Comparison of ENCODE assay signal across 1 cellular context in the genomic region with DNA sequence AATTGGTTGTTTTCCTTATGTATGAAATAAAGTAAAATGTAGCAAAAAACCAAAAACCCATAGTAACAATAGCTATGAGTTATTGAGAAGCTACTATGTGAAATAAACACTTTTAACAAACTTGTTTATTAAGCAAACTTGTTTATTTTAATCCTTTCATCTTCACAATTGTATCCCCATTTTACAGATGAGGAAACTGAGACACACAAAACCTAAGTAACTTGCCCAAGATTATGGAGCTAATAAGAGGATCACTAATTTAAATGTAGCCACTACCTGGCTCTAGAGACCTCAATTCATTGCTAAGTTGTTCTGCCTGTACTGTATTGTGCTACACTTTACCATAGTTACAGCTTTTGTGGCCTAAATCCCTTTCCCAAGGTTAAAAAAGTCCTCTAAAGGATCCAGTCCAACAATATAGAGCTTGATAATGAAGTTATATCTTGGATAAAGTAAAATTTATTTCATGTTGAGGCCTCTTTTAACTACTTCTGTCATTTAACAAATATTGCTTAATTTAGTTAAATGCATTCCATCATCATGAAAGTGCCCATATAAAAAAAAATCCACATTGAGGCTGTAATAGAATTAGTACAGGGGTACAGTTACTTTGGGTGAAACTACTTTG.
TF ChIP-seq lines count a peak whose summit lies in the region.

No MANE protein-coding gene starts in this region.

TF ChIP-seq in GM23338, 12 proteins besides CTCF, POLR2A, EP300 and RAD21 (continued from another document):
- TF ChIP-seq STAT1 (IDR thresholded peaks at IDR 0.05; ENCODE audit: unreplicated experiment): no peak
- TF ChIP-seq, protein P1, sequence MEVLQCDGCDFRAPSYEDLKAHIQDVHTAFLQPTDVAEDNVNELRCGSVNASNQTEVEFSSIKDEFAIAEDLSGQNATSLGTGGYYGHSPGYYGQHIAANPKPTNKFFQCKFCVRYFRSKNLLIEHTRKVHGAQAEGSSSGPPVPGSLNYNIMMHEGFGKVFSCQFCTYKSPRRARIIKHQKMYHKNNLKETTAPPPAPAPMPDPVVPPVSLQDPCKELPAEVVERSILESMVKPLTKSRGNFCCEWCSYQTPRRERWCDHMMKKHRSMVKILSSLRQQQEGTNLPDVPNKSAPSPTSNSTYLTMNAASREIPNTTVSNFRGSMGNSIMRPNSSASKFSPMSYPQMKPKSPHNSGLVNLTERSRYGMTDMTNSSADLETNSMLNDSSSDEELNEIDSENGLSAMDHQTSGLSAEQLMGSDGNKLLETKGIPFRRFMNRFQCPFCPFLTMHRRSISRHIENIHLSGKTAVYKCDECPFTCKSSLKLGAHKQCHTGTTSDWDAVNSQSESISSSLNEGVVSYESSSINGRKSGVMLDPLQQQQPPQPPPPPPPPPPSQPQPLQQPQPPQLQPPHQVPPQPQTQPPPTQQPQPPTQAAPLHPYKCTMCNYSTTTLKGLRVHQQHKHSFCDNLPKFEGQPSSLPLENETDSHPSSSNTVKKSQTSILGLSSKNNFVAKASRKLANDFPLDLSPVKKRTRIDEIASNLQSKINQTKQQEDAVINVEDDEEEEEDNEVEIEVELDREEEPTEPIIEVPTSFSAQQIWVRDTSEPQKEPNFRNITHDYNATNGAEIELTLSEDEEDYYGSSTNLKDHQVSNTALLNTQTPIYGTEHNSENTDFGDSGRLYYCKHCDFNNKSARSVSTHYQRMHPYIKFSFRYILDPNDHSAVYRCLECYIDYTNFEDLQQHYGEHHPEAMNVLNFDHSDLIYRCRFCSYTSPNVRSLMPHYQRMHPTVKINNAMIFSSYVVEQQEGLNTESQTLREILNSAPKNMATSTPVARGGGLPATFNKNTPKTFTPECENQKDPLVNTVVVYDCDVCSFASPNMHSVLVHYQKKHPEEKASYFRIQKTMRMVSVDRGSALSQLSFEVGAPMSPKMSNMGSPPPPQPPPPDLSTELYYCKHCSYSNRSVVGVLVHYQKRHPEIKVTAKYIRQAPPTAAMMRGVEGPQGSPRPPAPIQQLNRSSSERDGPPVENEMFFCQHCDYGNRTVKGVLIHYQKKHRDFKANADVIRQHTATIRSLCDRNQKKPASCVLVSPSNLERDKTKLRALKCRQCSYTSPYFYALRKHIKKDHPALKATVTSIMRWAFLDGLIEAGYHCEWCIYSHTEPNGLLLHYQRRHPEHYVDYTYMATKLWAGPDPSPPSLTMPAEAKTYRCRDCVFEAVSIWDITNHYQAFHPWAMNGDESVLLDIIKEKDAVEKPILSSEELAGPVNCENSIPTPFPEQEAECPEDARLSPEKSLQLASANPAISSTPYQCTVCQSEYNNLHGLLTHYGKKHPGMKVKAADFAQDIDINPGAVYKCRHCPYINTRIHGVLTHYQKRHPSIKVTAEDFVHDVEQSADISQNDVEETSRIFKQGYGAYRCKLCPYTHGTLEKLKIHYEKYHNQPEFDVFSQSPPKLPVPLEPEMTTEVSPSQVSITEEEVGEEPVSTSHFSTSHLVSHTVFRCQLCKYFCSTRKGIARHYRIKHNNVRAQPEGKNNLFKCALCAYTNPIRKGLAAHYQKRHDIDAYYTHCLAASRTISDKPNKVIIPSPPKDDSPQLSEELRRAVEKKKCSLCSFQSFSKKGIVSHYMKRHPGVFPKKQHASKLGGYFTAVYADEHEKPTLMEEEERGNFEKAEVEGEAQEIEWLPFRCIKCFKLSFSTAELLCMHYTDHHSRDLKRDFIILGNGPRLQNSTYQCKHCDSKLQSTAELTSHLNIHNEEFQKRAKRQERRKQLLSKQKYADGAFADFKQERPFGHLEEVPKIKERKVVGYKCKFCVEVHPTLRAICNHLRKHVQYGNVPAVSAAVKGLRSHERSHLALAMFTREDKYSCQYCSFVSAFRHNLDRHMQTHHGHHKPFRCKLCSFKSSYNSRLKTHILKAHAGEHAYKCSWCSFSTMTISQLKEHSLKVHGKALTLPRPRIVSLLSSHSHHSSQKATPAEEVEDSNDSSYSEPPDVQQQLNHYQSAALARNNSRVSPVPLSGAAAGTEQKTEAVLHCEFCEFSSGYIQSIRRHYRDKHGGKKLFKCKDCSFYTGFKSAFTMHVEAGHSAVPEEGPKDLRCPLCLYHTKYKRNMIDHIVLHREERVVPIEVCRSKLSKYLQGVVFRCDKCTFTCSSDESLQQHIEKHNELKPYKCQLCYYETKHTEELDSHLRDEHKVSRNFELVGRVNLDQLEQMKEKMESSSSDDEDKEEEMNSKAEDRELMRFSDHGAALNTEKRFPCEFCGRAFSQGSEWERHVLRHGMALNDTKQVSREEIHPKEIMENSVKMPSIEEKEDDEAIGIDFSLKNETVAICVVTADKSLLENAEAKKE (CRISPR knock-in tag; IDR thresholded peaks at IDR 0.05): no peak
- TF ChIP-seq EZH2 (IDR thresholded peaks at IDR 0.05; ENCODE audit: low read depth, unreplicated experiment): no peak
- no peak for TF ChIP-seq CREB1 (CRISPR knock-in tag; IDR thresholded peaks at IDR 0.05; ENCODE audit: low read depth)
TF ChIP-seq in GM23338: peak in this region for 0.
